Comparison of ENCODE assay signal across 9 cellular contexts in the genomic region with DNA sequence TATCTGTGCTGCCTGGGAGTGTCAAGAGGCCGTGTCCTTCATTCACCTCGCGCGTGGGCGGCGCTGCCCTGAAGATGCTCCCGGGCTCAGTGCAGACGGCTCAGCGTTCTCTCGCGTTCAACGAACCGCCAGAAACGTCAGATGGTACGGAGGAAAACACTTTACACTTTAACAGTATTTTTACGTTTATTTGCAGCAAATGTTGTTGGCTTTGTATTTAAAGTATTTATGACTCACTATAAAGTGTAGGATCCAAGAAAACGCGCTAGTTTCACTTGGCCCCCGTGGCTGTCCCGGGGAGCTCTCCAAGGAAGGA. TPM values are rescaled to one million over a fixed set of nuclear protein-coding genes. Genes with fewer than 3 reads are reported as not detected.
DNase-seq lines count a peak whose midpoint lies in the region; ATAC-seq, FAIRE-seq and TF ChIP-seq lines count a peak whose summit lies in the region.
"Had no signal": no experiment of that assay in that cellular context is flagged by ENCODE, and none has a peak within 500 bp of the region (broad histone marks: within the 10 kb centered on the region; RNA-seq: fewer than 3 reads in every experiment).

No MANE protein-coding gene starts in this region.

- no peak overlapping the region for H3K4me3 ChIP-seq in BLaER1 treated with 17β-estradiol and CSF1 and Interleukin-3, amounts not matched to agents 10 nM and 100 nM
- no peak overlapping the region for H3K4me3 ChIP-seq in OCI-LY3 (ENCODE audit: low read length)
- H3K4me3 ChIP-seq in pancreas, result peak overlapping the region in 1 of 4 donors; percentile 80
- H3K4me3 ChIP-seq in tibial artery, result no peak overlapping the region

- peak overlapping the region; percentile 91 for H2AFZ ChIP-seq in OCI-LY3 (ENCODE audit: low read depth, low read length)

- peak; percentile 20 for ATAC-seq in GM21786 (IDR thresholded peaks at IDR 0.05; ENCODE audit: unreplicated experiment)
- ATAC-seq in foreskin keratinocyte, result peak; percentile 43
- ATAC-seq in pancreas, result peak; percentile 13 to 52 (median 35)
- no peak for ATAC-seq in GM19463 (IDR thresholded peaks at IDR 0.05; ENCODE audit: unreplicated experiment)

- peak; percentile 80 for DNase-seq in activated T-cell treated with anti-CD3 and anti-CD28 coated beads, Interleukin-2, amount 50 U/mL, for 48 hours
- DNase-seq in foreskin keratinocyte (no peak), pancreas (peak in 5 of 6 donors; percentile 33 to 68 (median 42)), tibial artery (peak; percentile 48 to 68)

- intact Hi-C loops in pancreas (cut with DNase I), result no loop called here
- intact Hi-C loops in tibial artery (cut with DNase I; ENCODE audit: low total_unique reads), result loop anchor here (5.0 to 10.0 kb wide), 2 partner anchors 340 to 363 kb away; no protein-coding TSS in a partner anchor

- peaks cover 28% of the 10 kb centered on the region; the same call in 1 of the 2 replicates for H3K79me2 ChIP-seq in OCI-LY3 (ENCODE audit: low read length)

- H3K4me2 ChIP-seq in BLaER1 treated with 17β-estradiol and CSF1 and Interleukin-3, amounts not matched to agents 10 nM and 100 nM, result peak overlapping the region in 6 of 11 experiments; percentile 85 to 96 (median 92); a peak in 18 of 22 replicates
- H3K4me2 ChIP-seq in OCI-LY3 (ENCODE audit: low read length), result no peak overlapping the region; the same call in 1 of the 2 replicates

- H3K9ac ChIP-seq in BLaER1 treated with 17β-estradiol and CSF1 and Interleukin-3, amounts not matched to agents 10 nM and 100 nM, result no peak overlapping the region
- H3K9ac ChIP-seq in OCI-LY3 (ENCODE audit: low read length), result no peak overlapping the region

- H3K27ac ChIP-seq in BLaER1 treated with 17β-estradiol and CSF1 and Interleukin-3, amounts not matched to agents 10 nM and 100 nM, result no peak overlapping the region
- H3K27ac ChIP-seq in OCI-LY3 (ENCODE audit: low read length) (no peak overlapping the region), foreskin keratinocyte (no peak overlapping the region), pancreas (peak overlapping the region; percentile 99 to 100 (median 100)), tibial artery (no peak overlapping the region)

- peaks cover 0 to 51% (median 24%) of the 10 kb centered on the region in 11 experiments; a peak in 17 of 22 replicates for H3K36me3 ChIP-seq in BLaER1 treated with 17β-estradiol and CSF1 and Interleukin-3, amounts not matched to agents 10 nM and 100 nM
- H3K36me3 ChIP-seq in OCI-LY3 (replicated peaks; ENCODE audit: low read depth, low read length), result peaks cover 47% of the 10 kb centered on the region
- H3K36me3 ChIP-seq in pancreas, result no peaks in the 10 kb centered on the region
- peaks cover 0 to 17% (median 0%) of the 10 kb centered on the region in 3 donors for H3K36me3 ChIP-seq in tibial artery

- TF ChIP-seq CTCF in OCI-LY3 (IDR thresholded peaks at IDR 0.05; ENCODE audit: low read depth, low read length) (no peak), foreskin keratinocyte (conservative IDR thresholded peaks at IDR 0.05) (no peak), pancreas (IDR thresholded peaks at IDR 0.05) (no peak), tibial artery (IDR thresholded peaks at IDR 0.05) (no peak)

- peaks cover 0 to 20% (median 4%) of the 10 kb centered on the region in 11 experiments; a peak in 9 of 22 replicates for H3K9me3 ChIP-seq in BLaER1 treated with 17β-estradiol and CSF1 and Interleukin-3, amounts not matched to agents 10 nM and 100 nM (replicated peaks in 1 of 11)
- H3K9me3 ChIP-seq in OCI-LY3 (ENCODE audit: insufficient read depth, low read length) (no peaks in the 10 kb centered on the region), pancreas (no peaks in the 10 kb centered on the region), tibial artery (no peaks in the 10 kb centered on the region)

- no peaks in the 10 kb centered on the region for H3K27me3 ChIP-seq in BLaER1 treated with 17β-estradiol and CSF1 and Interleukin-3, amounts not matched to agents 10 nM and 100 nM
- H3K27me3 ChIP-seq in OCI-LY3 (ENCODE audit: low read depth, low read length), result no peaks in the 10 kb centered on the region
- no peaks in the 10 kb centered on the region for H3K27me3 ChIP-seq in foreskin keratinocyte
- no peaks in the 10 kb centered on the region for H3K27me3 ChIP-seq in pancreas
- no peaks in the 10 kb centered on the region for H3K27me3 ChIP-seq in tibial artery

- WGBS in pancreas, 2 donors, result 0% methylated on average over 20 of the region's 20 CpGs

- H3K4me1 ChIP-seq in BLaER1 treated with 17β-estradiol and CSF1 and Interleukin-3, amounts not matched to agents 10 nM and 100 nM, result peaks cover 9 to 24% (median 12%) of the 10 kb centered on the region in 10 experiments
- peaks cover 16% of the 10 kb centered on the region for H3K4me1 ChIP-seq in OCI-LY3 (ENCODE audit: low read length)
- H3K4me1 ChIP-seq in foreskin keratinocyte, result peaks cover 4% of the 10 kb centered on the region
- H3K4me1 ChIP-seq in pancreas, result peaks cover 0 to 6% (median 3%) of the 10 kb centered on the region in 3 donors
- H3K4me1 ChIP-seq in tibial artery, result peaks cover 0 to 19% (median 10%) of the 10 kb centered on the region in 4 donors

- FAIRE-seq in pancreas (lab: Jason Lieb, UNC), result no peak
- FAIRE-seq: frontal cortex had no signal

- H4K20me1 ChIP-seq in BLaER1 treated with 17β-estradiol and CSF1 and Interleukin-3, amounts not matched to agents 10 nM and 100 nM, result peaks cover 0 to 8% (median 0%) of the 10 kb centered on the region in 11 experiments; a peak in 5 of 22 replicates
- no peaks in the 10 kb centered on the region for H4K20me1 ChIP-seq in OCI-LY3 (ENCODE audit: insufficient read depth, low read length)

RNA-seq across cellular contexts. Expression of gene ERCC6L2, which starts 0.5 kb away (rescaled TPM):
- 30.6 and 33.2 TPM in 2 replicates for total RNA-seq in foreskin keratinocyte
- polyA plus RNA-seq in foreskin keratinocyte, result 2.4 and 3.1 TPM in 2 replicates
- total RNA-seq in pancreas, result 10 to 100 TPM; 13.6 to 21.4 (median 17.6) TPM
- polyA plus RNA-seq in pancreas, result 1 to 10 TPM; 2.4 to 7.7 TPM

Comparison
In these comparisons a context has a peak if more than half of its experiments do, and no peak if none do; other contexts are left out.
1. H3K27ac ChIP-seq: peak in pancreas (4 of 4); none in BLaER1 treated with 17β-estradiol and CSF1 and Interleukin-3, amounts not matched to agents 10 nM and 100 nM (0 of 11), OCI-LY3 (single experiment), foreskin keratinocyte (single experiment) and tibial artery (0 of 2).
2. DNase-seq: peak in activated T-cell treated with anti-CD3 and anti-CD28 coated beads, Interleukin-2, amount 50 U/mL, for 48 hours (2 of 2), pancreas (5 of 6) and tibial artery (2 of 2); none in foreskin keratinocyte (0 of 2).